In the genomic region with DNA sequence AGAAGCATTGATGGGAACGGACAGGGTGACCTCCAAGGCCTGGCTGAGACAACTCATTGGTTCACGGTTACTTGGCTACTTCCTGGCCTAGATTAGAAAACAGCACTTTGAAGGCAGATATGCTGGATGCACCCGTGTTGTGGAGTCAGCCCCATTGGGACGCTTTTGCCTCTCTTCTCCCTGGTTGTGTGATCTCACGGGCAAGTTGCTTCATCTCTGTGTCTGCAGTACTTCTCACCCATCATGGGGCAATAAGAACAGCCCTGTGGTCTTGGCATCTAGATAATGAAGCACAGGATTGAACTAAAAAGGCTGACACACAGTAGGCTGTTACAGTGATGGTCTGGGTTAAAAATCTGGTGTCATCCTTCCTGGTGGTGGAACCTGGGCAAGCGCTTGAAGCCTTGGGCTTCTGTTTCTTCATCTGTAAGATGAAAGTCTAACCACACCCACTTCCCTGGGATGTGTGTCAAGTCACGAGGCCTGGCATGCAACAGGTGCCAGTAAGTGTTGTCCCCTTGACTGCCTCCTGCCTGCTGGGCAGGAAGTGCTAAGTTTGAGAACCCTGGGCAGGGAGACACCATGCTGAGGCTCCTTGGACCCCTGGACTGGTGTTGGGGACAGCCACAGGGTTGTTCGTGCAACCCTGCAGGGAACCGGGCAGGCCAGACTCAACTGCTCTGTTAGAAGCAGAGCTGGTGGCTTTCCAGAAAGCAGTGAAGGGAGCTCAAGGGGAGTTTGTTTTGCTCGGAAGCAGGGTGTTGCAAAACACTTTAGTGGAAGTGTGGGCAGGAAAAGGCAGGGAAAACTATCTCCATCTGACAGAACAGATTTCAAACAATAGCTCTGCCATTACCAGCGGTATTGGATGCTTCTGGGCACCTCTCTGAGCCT, we compare ENCODE assay signal across 11 cellular contexts. TPM values are rescaled to one million over a fixed set of nuclear protein-coding genes. Genes with fewer than 3 reads are reported as not detected.
DNase-seq lines count a peak whose midpoint lies in the region; ATAC-seq and TF ChIP-seq lines count a peak whose summit lies in the region.
"Had no signal": no experiment of that assay in that cellular context is flagged by ENCODE, and none has a peak within 500 bp of the region (broad histone marks: within the 10 kb centered on the region; RNA-seq: fewer than 3 reads in every experiment).

No MANE protein-coding gene starts in this region.

- H3K27ac ChIP-seq in BLaER1 treated with 17β-estradiol and CSF1 and Interleukin-3, amounts not matched to agents 10 nM and 100 nM: peak overlapping the region in 8 of 11 experiments; percentile 39 to 66 (median 54); a peak in 13 of 22 replicates
- no peak overlapping the region for H3K27ac ChIP-seq in mesenchymal stem cell (ENCODE audit: low read length, poor library complexity, severe bottlenecking)
- H3K27ac ChIP-seq: SJCRH30 had no signal

- H3K4me1 Mint-ChIP-seq in activated T-helper 2 cell treated with anti-CD3 and anti-CD28 coated beads, Interferon-gamma antibody, Interleukin-2, Interleukin-4, amounts not matched to agents 10 μg/mL and 5 μg/mL and 100 μg/mL, durations not matched to agents 14 hours and 24 hours and 36 hours (ENCODE audit: low read depth): peaks cover 37% of the 10 kb centered on the region

- DNase-seq in KBM-7 (peak; percentile 26), mesenchymal stem cell (no peak), posterior vena cava (ENCODE audit: low spot score) (no peak), D341Med (ENCODE audit: low spot score) (no peak)
- DNase-seq in activated T-helper 2 cell treated with anti-CD3 and anti-CD28 coated beads, Interferon-gamma antibody, Interleukin-2, Interleukin-4, amounts not matched to agents 10 μg/mL and 5 μg/mL and 100 μg/mL, durations not matched to agents 14 hours and 24 hours and 36 hours (ENCODE audit: low spot score): peak; percentile 35
- DNase-seq: sigmoid colon had no signal

- H3K36me3 ChIP-seq in BLaER1 treated with 17β-estradiol and CSF1 and Interleukin-3, amounts not matched to agents 10 nM and 100 nM: no peaks in the 10 kb centered on the region
- H3K36me3 ChIP-seq in mesenchymal stem cell (ENCODE audit: control insufficient read depth in 1 of 2, insufficient read depth in 2 of 2, low read depth in 1 of 2, low read length in 2 of 2): no peaks in the 10 kb centered on the region
- H3K36me3 ChIP-seq: sigmoid colon, SJCRH30, tibial nerve had no signal

- no peak overlapping the region for H3K18ac ChIP-seq in mesenchymal stem cell (ENCODE audit: low read depth in 1 of 2, low read length in 2 of 2)

- no peaks in the 10 kb centered on the region for H3K79me1 ChIP-seq in mesenchymal stem cell (replicated peaks; ENCODE audit: low read length, poor library complexity, severe bottlenecking)

- H3K9me3 Mint-ChIP-seq in activated T-helper 2 cell treated with anti-CD3 and anti-CD28 coated beads, Interferon-gamma antibody, Interleukin-2, Interleukin-4, amounts not matched to agents 10 μg/mL and 5 μg/mL and 100 μg/mL, durations not matched to agents 14 hours and 24 hours and 36 hours: no peaks in the 10 kb centered on the region

- peak overlapping the region in 7 of 11 experiments; percentile 5 to 49 (median 20); a peak in 9 of 22 replicates for H3K9ac ChIP-seq in BLaER1 treated with 17β-estradiol and CSF1 and Interleukin-3, amounts not matched to agents 10 nM and 100 nM
- H3K9ac ChIP-seq in mesenchymal stem cell (ENCODE audit: low read length): peak overlapping the region; percentile 59

- H3K4me3 ChIP-seq in BLaER1 treated with 17β-estradiol and CSF1 and Interleukin-3, amounts not matched to agents 10 nM and 100 nM: no peak overlapping the region
- peak overlapping the region in 1 of 2 experiments; percentile 28 for H3K4me3 ChIP-seq in mesenchymal stem cell (ENCODE audit: insufficient read depth in 1 of 2, low read depth in 1 of 2, low read length in 2 of 2)
- H3K4me3 ChIP-seq: sigmoid colon, SJCRH30, tibial nerve had no signal

- WGBS in mesenchymal stem cell: 89% methylated on average over 10 of the region's 11 CpGs

- peak overlapping the region; percentile 10 for H3K4me3 Mint-ChIP-seq in activated T-helper 2 cell treated with anti-CD3 and anti-CD28 coated beads, Interferon-gamma antibody, Interleukin-2, Interleukin-4, amounts not matched to agents 10 μg/mL and 5 μg/mL and 100 μg/mL, durations not matched to agents 14 hours and 24 hours and 36 hours (ENCODE audit: low read depth)

- H2AFZ ChIP-seq in mesenchymal stem cell (ENCODE audit: low read depth, low read length): no peak overlapping the region

- H3K27ac Mint-ChIP-seq in activated T-helper 2 cell treated with anti-CD3 and anti-CD28 coated beads, Interferon-gamma antibody, Interleukin-2, Interleukin-4, amounts not matched to agents 10 μg/mL and 5 μg/mL and 100 μg/mL, durations not matched to agents 14 hours and 24 hours and 36 hours: peak overlapping the region; percentile 28

- H3K23ac ChIP-seq in mesenchymal stem cell (ENCODE audit: low read length in 2 of 2): no peak overlapping the region

- H4K20me1 ChIP-seq in BLaER1 treated with 17β-estradiol and CSF1 and Interleukin-3, amounts not matched to agents 10 nM and 100 nM: peaks cover 0 to 4% (median 0%) of the 10 kb centered on the region in 11 experiments; a peak in 5 of 22 replicates

- H4K91ac ChIP-seq in mesenchymal stem cell (ENCODE audit: low read length): no peak overlapping the region

- H2AK5ac ChIP-seq in mesenchymal stem cell (ENCODE audit: low read length, severe bottlenecking): no peak overlapping the region

- ATAC-seq in GM18868 (IDR thresholded peaks at IDR 0.05; ENCODE audit: unreplicated experiment): no peak
- ATAC-seq in SK-N-SH treated with all-trans-retinoic acid at 6 μM for 48 hours: no peak

- peak overlapping the region; percentile 47 to 97 (median 70) for H3K4me2 ChIP-seq in BLaER1 treated with 17β-estradiol and CSF1 and Interleukin-3, amounts not matched to agents 10 nM and 100 nM
- H3K4me2 ChIP-seq in mesenchymal stem cell (ENCODE audit: low read length, poor library complexity, severe bottlenecking): no peak overlapping the region

- H4K8ac ChIP-seq in mesenchymal stem cell (ENCODE audit: low read length): no peak overlapping the region

- no peak overlapping the region for H2BK12ac ChIP-seq in mesenchymal stem cell (ENCODE audit: low read length in 2 of 2)

- H2BK5ac ChIP-seq in mesenchymal stem cell (ENCODE audit: low read depth, low read length, poor library complexity, severe bottlenecking): no peak overlapping the region

- H3K4ac ChIP-seq in mesenchymal stem cell (ENCODE audit: low read depth in 1 of 2, low read length in 2 of 2): no peak overlapping the region

- no peaks in the 10 kb centered on the region for H3K9me3 ChIP-seq in BLaER1 treated with 17β-estradiol and CSF1 and Interleukin-3, amounts not matched to agents 10 nM and 100 nM (replicated peaks in 1 of 11)
- no peaks in the 10 kb centered on the region for H3K9me3 ChIP-seq in mesenchymal stem cell (ENCODE audit: control insufficient read depth, low read length)
- H3K9me3 ChIP-seq: sigmoid colon, SJCRH30, tibial nerve had no signal

- H3K36me3 Mint-ChIP-seq in activated T-helper 2 cell treated with anti-CD3 and anti-CD28 coated beads, Interferon-gamma antibody, Interleukin-2, Interleukin-4, amounts not matched to agents 10 μg/mL and 5 μg/mL and 100 μg/mL, durations not matched to agents 14 hours and 24 hours and 36 hours (ENCODE audit: low read depth): no peaks in the 10 kb centered on the region

- peaks cover 56 to 97% (median 78%) of the 10 kb centered on the region in 10 experiments for H3K4me1 ChIP-seq in BLaER1 treated with 17β-estradiol and CSF1 and Interleukin-3, amounts not matched to agents 10 nM and 100 nM
- H3K4me1 ChIP-seq in mesenchymal stem cell (ENCODE audit: control insufficient read depth, insufficient read depth, low read depth, low read length): peaks cover 26% of the 10 kb centered on the region

- H2BK15ac ChIP-seq in mesenchymal stem cell (ENCODE audit: low read depth, poor library complexity, severe bottlenecking): no peak overlapping the region

- no peak overlapping the region for H2BK120ac ChIP-seq in mesenchymal stem cell (ENCODE audit: low read depth, low read length)

- H3K14ac ChIP-seq in mesenchymal stem cell (ENCODE audit: low read length in 2 of 2): no peak overlapping the region

- H3K27me3 ChIP-seq in BLaER1 treated with 17β-estradiol and CSF1 and Interleukin-3, amounts not matched to agents 10 nM and 100 nM: peaks cover 6 to 15% (median 10%) of the 10 kb centered on the region in 11 experiments; a peak in 20 of 22 replicates
- H3K27me3 ChIP-seq in mesenchymal stem cell (ENCODE audit: control insufficient read depth in 1 of 2, insufficient read depth in 1 of 2, low read length in 2 of 2): no peaks in the 10 kb centered on the region
- H3K27me3 ChIP-seq: sigmoid colon, tibial nerve had no signal

- intact Hi-C loops in activated T-helper 2 cell treated with anti-CD3 and anti-CD28 coated beads, Interferon-gamma antibody, Interleukin-2, Interleukin-4, amounts not matched to agents 10 μg/mL and 5 μg/mL and 100 μg/mL, durations not matched to agents 14 hours and 24 hours and 36 hours (cut with micrococcal nuclease): no loop called here
- intact Hi-C loops in posterior vena cava (cut with DNase I): loop anchor here in 1 of 2 donors (10.0 kb wide), 1 partner anchor 154 kb away; a partner anchor contains a TSS

- H3K27me3 Mint-ChIP-seq in activated T-helper 2 cell treated with anti-CD3 and anti-CD28 coated beads, Interferon-gamma antibody, Interleukin-2, Interleukin-4, amounts not matched to agents 10 μg/mL and 5 μg/mL and 100 μg/mL, durations not matched to agents 14 hours and 24 hours and 36 hours (ENCODE audit: low read depth): no peaks in the 10 kb centered on the region

- in situ Hi-C loops in KBM-7 (cut with MboI; ENCODE audit: low pct_unique_long_range_greater_than_20kb, low sequenced_read_pairs): no loop called here

TF ChIP-seq in SK-N-SH treated with all-trans-retinoic acid at 6 μM for 48 hours, 23 proteins besides CTCF, POLR2A, EP300 and RAD21 (continues in another document):
- TF ChIP-seq OSR1 (CRISPR knock-in tag; IDR thresholded peaks at IDR 0.05) (no peak), ZFP3 (CRISPR knock-in tag; IDR thresholded peaks at IDR 0.05) (no peak)

RNA-seq across cellular contexts. Expression of a gene that starts 6.0 kb away (rescaled TPM):
- 149 and 157 TPM in 2 replicates for total RNA-seq in activated T-helper 2 cell treated with anti-CD3 and anti-CD28 coated beads, Interferon-gamma antibody, Interleukin-2, Interleukin-4, amounts not matched to agents 10 μg/mL and 5 μg/mL and 100 μg/mL, durations not matched to agents 14 hours and 24 hours and 36 hours
- polyA plus RNA-seq in mesenchymal stem cell (2013, experiment 1 of 2): 25.0 TPM
- polyA plus RNA-seq in mesenchymal stem cell (2013, experiment 2 of 2): 24.1 TPM
- 10 to 100 TPM; 47.7 to 83.4 TPM for total RNA-seq in posterior vena cava

RNA-seq across cellular contexts. Expression of a gene that starts 25.3 kb away (rescaled TPM):
- total RNA-seq in activated T-helper 2 cell treated with anti-CD3 and anti-CD28 coated beads, Interferon-gamma antibody, Interleukin-2, Interleukin-4, amounts not matched to agents 10 μg/mL and 5 μg/mL and 100 μg/mL, durations not matched to agents 14 hours and 24 hours and 36 hours: 1.4 and 1.6 TPM in 2 replicates
- polyA plus RNA-seq in mesenchymal stem cell (2013, experiment 1 of 2): 3.2 TPM
- polyA plus RNA-seq in mesenchymal stem cell (2013, experiment 2 of 2): 3.2 TPM
- 1 to 10 TPM; 7.8 to 8.8 TPM for total RNA-seq in posterior vena cava

Comparison
In these comparisons a context has a peak if more than half of its experiments do, and no peak if none do; other contexts are left out.
1. DNase-seq: peak in KBM-7 (single experiment) and activated T-helper 2 cell treated with anti-CD3 and anti-CD28 coated beads, Interferon-gamma antibody, Interleukin-2, Interleukin-4, amounts not matched to agents 10 μg/mL and 5 μg/mL and 100 μg/mL, durations not matched to agents 14 hours and 24 hours and 36 hours (single experiment); none in mesenchymal stem cell (single experiment), posterior vena cava (single experiment) and D341Med (single experiment).